8 cellular contexts compared by ENCODE assay signal in the genomic region with DNA sequence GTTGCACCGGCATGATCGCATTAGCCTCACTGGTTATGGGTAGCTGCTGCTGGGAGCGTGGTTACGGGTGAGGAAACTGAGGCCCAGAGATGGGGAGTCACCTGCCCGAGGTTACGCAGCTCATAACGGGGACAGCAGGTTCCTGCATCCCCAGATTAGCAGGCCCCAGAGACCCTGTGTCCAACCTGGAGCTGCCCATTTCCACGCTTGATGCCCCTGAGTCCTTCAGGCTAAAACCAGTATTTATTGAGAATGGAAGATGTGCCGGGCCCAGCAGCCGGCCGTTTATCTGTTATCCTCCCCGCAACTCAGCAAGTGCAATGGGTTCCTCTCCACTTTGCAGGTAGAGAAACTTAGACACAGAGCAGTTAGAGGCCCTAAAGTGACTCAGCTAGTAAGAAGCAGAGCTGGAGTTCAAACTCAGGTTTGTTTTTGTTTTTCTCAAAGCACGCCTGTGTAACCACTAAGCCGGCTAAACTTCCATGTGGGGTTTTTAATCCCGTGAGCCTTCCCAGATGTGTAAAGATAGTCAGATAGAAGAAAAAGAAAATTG. TPM values are rescaled to one million over a fixed set of nuclear protein-coding genes. Genes with fewer than 3 reads are reported as not detected.
DNase-seq lines count a peak whose midpoint lies in the region; ATAC-seq and TF ChIP-seq lines count a peak whose summit lies in the region.

No MANE protein-coding gene starts in this region.

- no peaks in the 10 kb centered on the region for H3K27me3 Mint-ChIP-seq in memory B cell

- peaks cover 10% of the 10 kb centered on the region for H3K4me1 ChIP-seq in cardiac muscle cell (ENCODE audit: low read depth)
- peaks cover 15% of the 10 kb centered on the region for H3K4me1 ChIP-seq in PC-9 (replicated peaks; ENCODE audit: insufficient read depth)
- peaks cover 3% of the 10 kb centered on the region for H3K4me1 ChIP-seq in colonic mucosa
- peaks cover 12 to 18% (median 18%) of the 10 kb centered on the region in 4 donors for H3K4me1 ChIP-seq in upper lobe of left lung

- WGBS in upper lobe of left lung, 2 donors: 0 to 1% methylated on average over 8 to 10 of the region's 15 CpGs

- no peaks in the 10 kb centered on the region for H3K36me3 ChIP-seq in cardiac muscle cell
- H3K36me3 ChIP-seq in PC-9 (ENCODE audit: low read depth): peaks cover 21% of the 10 kb centered on the region; the same call in 1 of the 2 replicates
- no peaks in the 10 kb centered on the region for H3K36me3 ChIP-seq in colonic mucosa
- H3K36me3 ChIP-seq in upper lobe of left lung: no peaks in the 10 kb centered on the region

- H3K36me3 Mint-ChIP-seq in memory B cell: no peaks in the 10 kb centered on the region

- peaks cover 20% of the 10 kb centered on the region; the same call in 1 of the 2 replicates for H4K20me1 ChIP-seq in PC-9 (ENCODE audit: insufficient read depth)

- peak overlapping the region; percentile 92 for H3K4me3 ChIP-seq in cardiac muscle cell
- peak overlapping the region; percentile 73 for H3K4me3 ChIP-seq in PC-9
- H3K4me3 ChIP-seq in colonic mucosa: peak overlapping the region; percentile 99
- peak overlapping the region; percentile 68 to 99 (median 78) for H3K4me3 ChIP-seq in upper lobe of left lung

- POLR2A ChIA-PET in PC-9 (lab: Charles Lee; ENCODE audit: unreplicated experiment): interaction anchor here (0.6 kb wide), 2 partner anchors 238 to 612 kb away, joined by 3 read pairs; no protein-coding TSS in a partner anchor

- H3K4me1 Mint-ChIP-seq in memory B cell: peaks cover 25% of the 10 kb centered on the region

- peak overlapping the region; percentile 78 for H3K27ac Mint-ChIP-seq in memory B cell

- H3K9me2 ChIP-seq in PC-9 (ENCODE audit: insufficient read depth): no peaks in the 10 kb centered on the region

- intact Hi-C loops in Right ventricle myocardium superior (cut with DNase I) (no loop called here), PC-9 (cut with micrococcal nuclease; ENCODE audit: unreplicated experiment) (loop anchor here (10.0 kb wide), 1 partner anchor 1964 kb away; no protein-coding TSS in a partner anchor), colonic mucosa (cut with DNase I) (no loop called here)

- H3K9me3 Mint-ChIP-seq in memory B cell: no peaks in the 10 kb centered on the region

- H3K9ac ChIP-seq in colonic mucosa (ENCODE audit: low read depth in 2 of 2, low read length in 2 of 2): peak overlapping the region; percentile 73 to 82

- peak overlapping the region; percentile 93 for H3K4me2 ChIP-seq in PC-9

- BruUV-seq in PC-9 (replicated peaks; lab: Mats Ljungman, UMichigan): no TSS peak

- TF ChIP-seq POLR2A in upper lobe of left lung (IDR thresholded peaks at IDR 0.05): no peak

- DNase-seq in cardiac muscle cell (ENCODE audit: low read depth in 1 of 2, low spot score in 1 of 2) (peak in 1 of 2 donors; percentile 36), Right ventricle myocardium superior (no peak), PC-9 (no peak), colonic mucosa (no peak), memory B cell (ENCODE audit: low spot score in 2 of 2) (no peak), upper lobe of left lung (no peak)

- CTCF ChIA-PET in PC-9 (lab: Charles Lee): interaction anchor here (0.6 to 0.7 kb wide), 3 partner anchors 112 to 513 kb away, joined by 3 to 4 read pairs (median 3); no protein-coding TSS in a partner anchor

- H3K27ac ChIP-seq in cardiac muscle cell: peak overlapping the region; percentile 100
- peak overlapping the region; percentile 86 for H3K27ac ChIP-seq in PC-9
- peak overlapping the region; percentile 84 for H3K27ac ChIP-seq in colonic mucosa
- H3K27ac ChIP-seq in upper lobe of left lung: peak overlapping the region; percentile 95 to 99 (median 96)

- ATAC-seq in Right ventricle myocardium superior (ENCODE audit: poor library complexity) (no peak), HG02852 (IDR thresholded peaks at IDR 0.05; ENCODE audit: unreplicated experiment) (peak; percentile 8), memory B cell (ENCODE audit: low read depth) (no peak), upper lobe of left lung (ENCODE audit: low FRiP score in 2 of 2) (peak in 1 of 2 donors; percentile 1), HG03108 (IDR thresholded peaks at IDR 0.05; ENCODE audit: unreplicated experiment) (no peak)

- H2AFZ ChIP-seq in PC-9: peak overlapping the region; percentile 85

- peaks cover 56% of the 10 kb centered on the region for H3K79me2 ChIP-seq in PC-9 (ENCODE audit: low read depth)

- H3K9me3 ChIP-seq in cardiac muscle cell (ENCODE audit: low read depth) (no peaks in the 10 kb centered on the region), PC-9 (ENCODE audit: insufficient read depth, low read depth) (no peaks in the 10 kb centered on the region; the same call in 1 of the 2 replicates), colonic mucosa (no peaks in the 10 kb centered on the region), upper lobe of left lung (no peaks in the 10 kb centered on the region)

- no peaks in the 10 kb centered on the region for H3K27me3 ChIP-seq in cardiac muscle cell
- no peaks in the 10 kb centered on the region for H3K27me3 ChIP-seq in PC-9 (ENCODE audit: insufficient read depth, low read depth)
- no peaks in the 10 kb centered on the region for H3K27me3 ChIP-seq in colonic mucosa
- H3K27me3 ChIP-seq in upper lobe of left lung: no peaks in the 10 kb centered on the region

- no peak for TF ChIP-seq EP300 in upper lobe of left lung (IDR thresholded peaks at IDR 0.05)

- peak overlapping the region; percentile 85 for H3K4me3 Mint-ChIP-seq in memory B cell

- no peaks in the 10 kb centered on the region for H3F3A ChIP-seq in PC-9 (ENCODE audit: insufficient read depth, low read depth)

- TF ChIP-seq CTCF in cardiac muscle cell (IDR thresholded peaks at IDR 0.05; ENCODE audit: low read depth, low read length): no peak
- no peak for TF ChIP-seq CTCF in PC-9 (conservative IDR thresholded peaks at IDR 0.05)
- no peak for TF ChIP-seq CTCF in colonic mucosa (IDR thresholded peaks at IDR 0.05)
- TF ChIP-seq CTCF in upper lobe of left lung (IDR thresholded peaks at IDR 0.05): no peak

RNA-seq across cellular contexts. Expression of a gene that starts 0.7 kb away (rescaled TPM):
- 75.5 and 92.9 TPM in 2 replicates for total RNA-seq in cardiac muscle cell
- polyA plus RNA-seq in cardiac muscle cell: 56.9 and 72.0 TPM in 2 replicates
- total RNA-seq in Right ventricle myocardium superior: 26.8 TPM
- 44.1 and 49.5 TPM in 2 replicates for total RNA-seq in PC-9 (2021)
- 10 to 100 TPM; 18.7 to 19.0 TPM for total RNA-seq in colonic mucosa
- total RNA-seq in upper lobe of left lung: 10 to 100 TPM; 15.5 to 78.5 (median 23.9) TPM

RNA-seq across cellular contexts. Expression of a gene that starts 34.8 kb away (rescaled TPM):
- not detected in 2 replicates for total RNA-seq in cardiac muscle cell
- polyA plus RNA-seq in cardiac muscle cell: not detected in 2 replicates
- total RNA-seq in Right ventricle myocardium superior: not detected
- total RNA-seq in PC-9 (2021): 2.7 and 4.9 TPM in 2 replicates
- under 1 TPM; 0.07 to 0.08 TPM for total RNA-seq in colonic mucosa
- 10 to 100 TPM in 1 of 6 donors, 1 to 10 TPM in 1, under 1 TPM in 3, not detected in 1; 0.13 to 31.0 (median 0.61) TPM for total RNA-seq in upper lobe of left lung
